In the genomic region with DNA sequence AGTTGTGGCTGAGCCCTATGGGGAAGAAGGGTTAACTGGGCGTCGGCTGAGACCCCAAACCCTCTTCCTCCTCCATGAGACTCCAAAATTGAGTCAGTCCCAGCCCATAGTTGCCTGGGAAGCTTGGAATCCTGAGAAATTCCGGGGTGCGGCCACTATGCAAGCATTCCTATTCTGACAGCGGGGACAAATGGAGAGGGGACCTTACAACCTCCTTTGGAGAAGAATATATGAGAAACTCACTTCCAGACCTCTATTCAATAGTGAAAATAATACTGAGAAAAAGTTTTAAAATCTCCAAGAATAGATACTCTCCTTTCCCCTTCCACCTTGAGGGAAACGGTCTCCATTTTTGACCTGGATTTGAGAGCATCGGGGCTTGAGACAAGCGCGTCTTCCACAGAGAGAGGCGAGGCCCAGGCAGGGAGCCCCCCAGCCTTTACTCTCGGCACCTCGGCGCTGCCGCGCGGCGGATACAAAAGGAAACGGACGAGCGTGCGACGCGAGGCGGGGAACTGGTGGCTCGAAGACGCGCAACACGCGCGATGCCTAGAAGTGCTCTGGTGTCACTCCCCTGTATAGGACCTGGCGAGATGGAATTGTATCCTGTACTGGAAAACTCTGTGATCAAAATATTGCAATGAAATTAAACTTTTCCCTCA, we compare ENCODE assay signal across 9 cellular contexts. TPM values are rescaled to one million over a fixed set of nuclear protein-coding genes. Genes with fewer than 3 reads are reported as not detected.
A peak's percentile ranks its signal among the peaks of the same experiment; 100 is the strongest.
DNase-seq lines count a peak whose midpoint lies in the region; ATAC-seq, FAIRE-seq and TF ChIP-seq lines count a peak whose summit lies in the region.
"Had no signal": no experiment of that assay in that cellular context is flagged by ENCODE, and none has a peak within 500 bp of the region (broad histone marks: within the 10 kb centered on the region; RNA-seq: fewer than 3 reads in every experiment).

No MANE protein-coding gene starts in this region.

- H3K4me1 Mint-ChIP-seq in activated naive CD8-positive, alpha-beta T cell treated with anti-CD3 and anti-CD28 coated beads for 36 hours, result peaks cover 41% of the 10 kb centered on the region

- H3K36me3 Mint-ChIP-seq in activated naive CD8-positive, alpha-beta T cell treated with anti-CD3 and anti-CD28 coated beads for 36 hours, result peaks cover 40% of the 10 kb centered on the region

- H3K9me3 ChIP-seq in kidney (ENCODE audit: control insufficient read depth in 1 of 2, low read length in 2 of 2) (no peaks in the 10 kb centered on the region), stomach smooth muscle (ENCODE audit: control insufficient read depth in 2 of 2, low read length in 2 of 2) (no peaks in the 10 kb centered on the region)

- peak overlapping the region; percentile 47 for H3K4me3 Mint-ChIP-seq in activated naive CD8-positive, alpha-beta T cell treated with anti-CD3 and anti-CD28 coated beads for 36 hours

- H3K4me1 ChIP-seq in kidney (ENCODE audit: control insufficient read depth in 1 of 2, insufficient read depth in 1 of 2, low read depth in 1 of 2, low read length in 2 of 2) (peaks cover 3 to 5% of the 10 kb centered on the region in 2 donors), stomach smooth muscle (ENCODE audit: control insufficient read depth, insufficient read depth, low read length) (peaks cover 19% of the 10 kb centered on the region)

- intact Hi-C loops in kidney (cut with DNase I), result no loop called here

- H3K36me3 ChIP-seq in kidney (ENCODE audit: control insufficient read depth in 1 of 2, insufficient read depth in 2 of 2, low read length in 2 of 2) (no peaks in the 10 kb centered on the region), stomach smooth muscle (ENCODE audit: control insufficient read depth in 2 of 2, insufficient read depth in 2 of 2, low read length in 2 of 2) (peaks cover 6 to 8% of the 10 kb centered on the region in 2 donors)

- H3K27ac ChIP-seq in kidney (ENCODE audit: low read depth in 2 of 2, low read length in 2 of 2) (no peak overlapping the region), stomach smooth muscle (ENCODE audit: low read length) (no peak overlapping the region)
- H3K27ac ChIP-seq: 22Rv1 had no signal

- H3K27me3 ChIP-seq in stomach smooth muscle (ENCODE audit: control insufficient read depth in 1 of 2, insufficient read depth in 2 of 2, low read length in 2 of 2), result peaks cover 23 to 54% of the 10 kb centered on the region in 2 donors

- H3K4me3 ChIP-seq in kidney (ENCODE audit: low read length in 2 of 2) (peak overlapping the region in 1 of 2 donors; percentile 54), stomach smooth muscle (ENCODE audit: low read length in 2 of 2) (peak overlapping the region; percentile 26 to 68)

- no peak overlapping the region for H3K9ac ChIP-seq in kidney (ENCODE audit: low read length in 2 of 2)
- no peak overlapping the region for H3K9ac ChIP-seq in stomach smooth muscle (ENCODE audit: low read length in 2 of 2)

- peak; percentile 78 for DNase-seq in DMS53 (lab: John Stamatoyannopoulos, UW)
- no peak for DNase-seq in DMS53 treated with DMSO at 0.1 percent for 48 hours (lab: John Stamatoyannopoulos, UW; ENCODE audit: unreplicated experiment)
- peak; percentile 56 for DNase-seq in activated naive CD8-positive, alpha-beta T cell treated with anti-CD3 and anti-CD28 coated beads for 36 hours
- DNase-seq in kidney, result peak; percentile 77
- no peak for DNase-seq in NCI-H2171 (lab: John Stamatoyannopoulos, UW)
- DNase-seq in T-helper 9 cell, result no peak

- H3K9me3 Mint-ChIP-seq in activated naive CD8-positive, alpha-beta T cell treated with anti-CD3 and anti-CD28 coated beads for 36 hours, result no peaks in the 10 kb centered on the region

- peaks cover 86% of the 10 kb centered on the region for H3K27me3 Mint-ChIP-seq in activated naive CD8-positive, alpha-beta T cell treated with anti-CD3 and anti-CD28 coated beads for 36 hours

- no peak for ATAC-seq in GM21723 (IDR thresholded peaks at IDR 0.05; ENCODE audit: unreplicated experiment)

- no peak for TF ChIP-seq CTCF in kidney (IDR thresholded peaks at IDR 0.05; ENCODE audit: borderline replicate concordance, extremely low read depth, insufficient read depth)

- no peak for FAIRE-seq in kidney (lab: Jason Lieb, UNC)

- no peak overlapping the region for H3K27ac Mint-ChIP-seq in activated naive CD8-positive, alpha-beta T cell treated with anti-CD3 and anti-CD28 coated beads for 36 hours

RNA-seq across cellular contexts. Expression of gene NR4A2, which starts 11.1 kb away (rescaled TPM):
- total RNA-seq in activated naive CD8-positive, alpha-beta T cell treated with anti-CD3 and anti-CD28 coated beads for 36 hours, result 10 to 100 TPM; 47.7 to 49.9 TPM
- total RNA-seq in kidney, result 2.4 TPM
- polyA plus RNA-seq in kidney (ENCODE audit: insufficient read depth, low read depth, low replicate concordance), result 3.1 TPM

Comparison
In these comparisons a context has a peak if more than half of its experiments do, and no peak if none do; other contexts are left out.
1. DNase-seq: peak in DMS53 (single experiment), activated naive CD8-positive, alpha-beta T cell treated with anti-CD3 and anti-CD28 coated beads for 36 hours (single experiment) and kidney (single experiment); none in DMS53 treated with DMSO at 0.1 percent for 48 hours (single experiment), NCI-H2171 (single experiment) and T-helper 9 cell (single experiment).
2. RNA of gene NR4A2, which starts 11.1 kb away (total RNA-seq): 47.7 to 49.9 TPM in activated naive CD8-positive, alpha-beta T cell treated with anti-CD3 and anti-CD28 coated beads for 36 hours; 2.4 TPM in kidney (single experiment); every median in the first group is over 10 times any median in the second.